ENCODE assay signal across 1 cellular context in genomic region chr1:96845464-96845863, GRCh38.
TF ChIP-seq lines count a peak whose summit lies in the region.

No MANE protein-coding gene starts in this region.

TF ChIP-seq in GM12878, 131 proteins besides CTCF, POLR2A, EP300 and RAD21 (continued from another document):
- TF ChIP-seq PRDM15 (CRISPR knock-in tag; IDR thresholded peaks at IDR 0.05) = no peak
- no peak for TF ChIP-seq BCL3 (IDR thresholded peaks at IDR 0.05; ENCODE audit: borderline replicate concordance, insufficient read depth, low read depth, low read length, poor library complexity, severe bottlenecking)
